Comparison of ENCODE assay signal across 1 cellular context in the genomic region with DNA sequence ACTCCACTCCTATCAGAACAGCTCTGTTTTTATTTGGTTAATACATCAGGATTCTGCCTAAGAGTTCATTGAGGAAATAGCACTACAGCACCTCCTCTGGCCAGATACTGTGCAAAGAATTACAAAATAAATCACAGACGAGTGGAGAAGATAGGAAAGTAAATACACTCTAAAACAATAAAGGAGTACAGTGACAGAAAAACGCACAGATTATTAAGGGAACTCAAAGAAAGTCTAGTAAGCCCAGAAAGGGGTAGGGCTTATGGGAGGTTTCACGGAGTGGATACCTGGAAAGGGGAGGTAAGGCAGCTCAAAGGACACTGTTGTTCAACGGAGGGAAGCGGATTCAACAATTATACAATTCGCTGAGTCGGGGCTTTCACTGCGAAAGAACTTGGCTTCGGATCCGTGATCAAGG.
A peak's percentile ranks its signal among the peaks of the same experiment; 100 is the strongest.
TF ChIP-seq lines count a peak whose summit lies in the region.

No MANE protein-coding gene starts in this region.

TF ChIP-seq in GM12878, 131 proteins besides CTCF, POLR2A, EP300 and RAD21:
- TF ChIP-seq DPF2 (IDR thresholded peaks at IDR 0.05) (no peak), SIX5 (IDR thresholded peaks at IDR 0.05; ENCODE audit: low read depth, low read length, severe bottlenecking) (no peak), ZNF274 (IDR thresholded peaks at IDR 0.05; ENCODE audit: insufficient read depth, insufficient read length) (no peak), CBFB (IDR thresholded peaks at IDR 0.05; ENCODE audit: low read depth) (no peak), NR2C1 (IDR thresholded peaks at IDR 0.05) (no peak), SUZ12 (IDR thresholded peaks at IDR 0.05; ENCODE audit: unreplicated experiment) (no peak), ZNF217 (IDR thresholded peaks at IDR 0.05) (no peak), IKZF2 (IDR thresholded peaks at IDR 0.05) (peak; percentile 14 to 29; a peak in 2 of 4 replicates), BACH1 (IDR thresholded peaks at IDR 0.05; ENCODE audit: borderline replicate concordance) (no peak), ETV6 (conservative IDR thresholded peaks at IDR 0.05 in 1 of 2, IDR thresholded peaks at IDR 0.05 in 1 of 2; ENCODE audit: borderline replicate concordance in 1 of 2, low read depth in 1 of 2) (no peak), RFX5 (IDR thresholded peaks at IDR 0.05; ENCODE audit: low read depth, low read length) (no peak), CBX3 (IDR thresholded peaks at IDR 0.05; ENCODE audit: borderline replicate concordance, low read depth) (no peak), ZNF687 (IDR thresholded peaks at IDR 0.05) (no peak), EED (IDR thresholded peaks at IDR 0.05; ENCODE audit: low read depth) (no peak), CREB1 (IDR thresholded peaks at IDR 0.05; ENCODE audit: low read depth) (no peak), NRF1 (conservative IDR thresholded peaks at IDR 0.05; ENCODE audit: low read depth, low read length) (no peak), MEF2B (IDR thresholded peaks at IDR 0.05; ENCODE audit: partially characterized antibody, poor library complexity, severe bottlenecking) (no peak), RB1 (IDR thresholded peaks at IDR 0.05; ENCODE audit: borderline replicate concordance) (no peak), ATF7 (IDR thresholded peaks at IDR 0.05; ENCODE audit: low read depth) (no peak), ELK1 (IDR thresholded peaks at IDR 0.05; ENCODE audit: low read depth, low read length) (no peak), CEBPB (IDR thresholded peaks at IDR 0.05; ENCODE audit: borderline replicate concordance in 1 of 2, low read depth in 2 of 2, low read length in 2 of 2) (no peak)
- TF ChIP-seq, protein P1, sequence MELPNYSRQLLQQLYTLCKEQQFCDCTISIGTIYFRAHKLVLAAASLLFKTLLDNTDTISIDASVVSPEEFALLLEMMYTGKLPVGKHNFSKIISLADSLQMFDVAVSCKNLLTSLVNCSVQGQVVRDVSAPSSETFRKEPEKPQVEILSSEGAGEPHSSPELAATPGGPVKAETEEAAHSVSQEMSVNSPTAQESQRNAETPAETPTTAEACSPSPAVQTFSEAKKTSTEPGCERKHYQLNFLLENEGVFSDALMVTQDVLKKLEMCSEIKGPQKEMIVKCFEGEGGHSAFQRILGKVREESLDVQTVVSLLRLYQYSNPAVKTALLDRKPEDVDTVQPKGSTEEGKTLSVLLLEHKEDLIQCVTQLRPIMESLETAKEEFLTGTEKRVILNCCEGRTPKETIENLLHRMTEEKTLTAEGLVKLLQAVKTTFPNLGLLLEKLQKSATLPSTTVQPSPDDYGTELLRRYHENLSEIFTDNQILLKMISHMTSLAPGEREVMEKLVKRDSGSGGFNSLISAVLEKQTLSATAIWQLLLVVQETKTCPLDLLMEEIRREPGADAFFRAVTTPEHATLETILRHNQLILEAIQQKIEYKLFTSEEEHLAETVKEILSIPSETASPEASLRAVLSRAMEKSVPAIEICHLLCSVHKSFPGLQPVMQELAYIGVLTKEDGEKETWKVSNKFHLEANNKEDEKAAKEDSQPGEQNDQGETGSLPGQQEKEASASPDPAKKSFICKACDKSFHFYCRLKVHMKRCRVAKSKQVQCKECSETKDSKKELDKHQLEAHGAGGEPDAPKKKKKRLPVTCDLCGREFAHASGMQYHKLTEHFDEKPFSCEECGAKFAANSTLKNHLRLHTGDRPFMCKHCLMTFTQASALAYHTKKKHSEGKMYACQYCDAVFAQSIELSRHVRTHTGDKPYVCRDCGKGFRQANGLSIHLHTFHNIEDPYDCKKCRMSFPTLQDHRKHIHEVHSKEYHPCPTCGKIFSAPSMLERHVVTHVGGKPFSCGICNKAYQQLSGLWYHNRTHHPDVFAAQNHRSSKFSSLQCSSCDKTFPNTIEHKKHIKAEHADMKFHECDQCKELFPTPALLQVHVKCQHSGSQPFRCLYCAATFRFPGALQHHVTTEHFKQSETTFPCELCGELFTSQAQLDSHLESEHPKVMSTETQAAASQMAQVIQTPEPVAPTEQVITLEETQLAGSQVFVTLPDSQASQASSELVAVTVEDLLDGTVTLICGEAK (IDR thresholded peaks at IDR 0.05; ENCODE audit: borderline replicate concordance): 0 out of 2 replicates have a peak, but pooled peaks have one; percentile 25
- TF ChIP-seq, protein P2, sequence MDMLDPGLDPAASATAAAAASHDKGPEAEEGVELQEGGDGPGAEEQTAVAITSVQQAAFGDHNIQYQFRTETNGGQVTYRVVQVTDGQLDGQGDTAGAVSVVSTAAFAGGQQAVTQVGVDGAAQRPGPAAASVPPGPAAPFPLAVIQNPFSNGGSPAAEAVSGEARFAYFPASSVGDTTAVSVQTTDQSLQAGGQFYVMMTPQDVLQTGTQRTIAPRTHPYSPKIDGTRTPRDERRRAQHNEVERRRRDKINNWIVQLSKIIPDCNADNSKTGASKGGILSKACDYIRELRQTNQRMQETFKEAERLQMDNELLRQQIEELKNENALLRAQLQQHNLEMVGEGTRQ (IDR thresholded peaks at IDR 0.05; ENCODE audit: borderline replicate concordance, low read depth, low read length): no peak
- TF ChIP-seq, protein P3, sequence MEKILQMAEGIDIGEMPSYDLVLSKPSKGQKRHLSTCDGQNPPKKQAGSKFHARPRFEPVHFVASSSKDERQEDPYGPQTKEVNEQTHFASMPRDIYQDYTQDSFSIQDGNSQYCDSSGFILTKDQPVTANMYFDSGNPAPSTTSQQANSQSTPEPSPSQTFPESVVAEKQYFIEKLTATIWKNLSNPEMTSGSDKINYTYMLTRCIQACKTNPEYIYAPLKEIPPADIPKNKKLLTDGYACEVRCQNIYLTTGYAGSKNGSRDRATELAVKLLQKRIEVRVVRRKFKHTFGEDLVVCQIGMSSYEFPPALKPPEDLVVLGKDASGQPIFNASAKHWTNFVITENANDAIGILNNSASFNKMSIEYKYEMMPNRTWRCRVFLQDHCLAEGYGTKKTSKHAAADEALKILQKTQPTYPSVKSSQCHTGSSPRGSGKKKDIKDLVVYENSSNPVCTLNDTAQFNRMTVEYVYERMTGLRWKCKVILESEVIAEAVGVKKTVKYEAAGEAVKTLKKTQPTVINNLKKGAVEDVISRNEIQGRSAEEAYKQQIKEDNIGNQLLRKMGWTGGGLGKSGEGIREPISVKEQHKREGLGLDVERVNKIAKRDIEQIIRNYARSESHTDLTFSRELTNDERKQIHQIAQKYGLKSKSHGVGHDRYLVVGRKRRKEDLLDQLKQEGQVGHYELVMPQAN (conservative IDR thresholded peaks at IDR 0.05): 0 out of 2 replicates have a peak, but pooled peaks have one; percentile 51
- TF ChIP-seq, protein P4, sequence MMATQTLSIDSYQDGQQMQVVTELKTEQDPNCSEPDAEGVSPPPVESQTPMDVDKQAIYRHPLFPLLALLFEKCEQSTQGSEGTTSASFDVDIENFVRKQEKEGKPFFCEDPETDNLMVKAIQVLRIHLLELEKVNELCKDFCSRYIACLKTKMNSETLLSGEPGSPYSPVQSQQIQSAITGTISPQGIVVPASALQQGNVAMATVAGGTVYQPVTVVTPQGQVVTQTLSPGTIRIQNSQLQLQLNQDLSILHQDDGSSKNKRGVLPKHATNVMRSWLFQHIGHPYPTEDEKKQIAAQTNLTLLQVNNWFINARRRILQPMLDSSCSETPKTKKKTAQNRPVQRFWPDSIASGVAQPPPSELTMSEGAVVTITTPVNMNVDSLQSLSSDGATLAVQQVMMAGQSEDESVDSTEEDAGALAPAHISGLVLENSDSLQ (IDR thresholded peaks at IDR 0.05): no peak
TF ChIP-seq in GM12878: peak in this region for 3.
